Comparison of ENCODE assay signal across 1 cellular context in genomic region chr17:79713391-79713790, GRCh38.
A peak's percentile ranks its signal among the peaks of the same experiment; 100 is the strongest.
TF ChIP-seq lines count a peak whose summit lies in the region.

No MANE protein-coding gene starts in this region.

TF ChIP-seq in HepG2, 621 proteins besides CTCF, POLR2A, EP300 and RAD21:
- TF ChIP-seq KMT2B (CRISPR knock-in tag; IDR thresholded peaks at IDR 0.05) (no peak), POLR2AphosphoS5 (IDR thresholded peaks at IDR 0.05; ENCODE audit: low read depth, low read length) (no peak), ZBTB10 (CRISPR knock-in tag; IDR thresholded peaks at IDR 0.05; ENCODE audit: borderline replicate concordance) (0 out of 2 replicates have a peak, but pooled peaks have one; percentile 6)
